ENCODE assay signal across 1 cellular context in the genomic region with DNA sequence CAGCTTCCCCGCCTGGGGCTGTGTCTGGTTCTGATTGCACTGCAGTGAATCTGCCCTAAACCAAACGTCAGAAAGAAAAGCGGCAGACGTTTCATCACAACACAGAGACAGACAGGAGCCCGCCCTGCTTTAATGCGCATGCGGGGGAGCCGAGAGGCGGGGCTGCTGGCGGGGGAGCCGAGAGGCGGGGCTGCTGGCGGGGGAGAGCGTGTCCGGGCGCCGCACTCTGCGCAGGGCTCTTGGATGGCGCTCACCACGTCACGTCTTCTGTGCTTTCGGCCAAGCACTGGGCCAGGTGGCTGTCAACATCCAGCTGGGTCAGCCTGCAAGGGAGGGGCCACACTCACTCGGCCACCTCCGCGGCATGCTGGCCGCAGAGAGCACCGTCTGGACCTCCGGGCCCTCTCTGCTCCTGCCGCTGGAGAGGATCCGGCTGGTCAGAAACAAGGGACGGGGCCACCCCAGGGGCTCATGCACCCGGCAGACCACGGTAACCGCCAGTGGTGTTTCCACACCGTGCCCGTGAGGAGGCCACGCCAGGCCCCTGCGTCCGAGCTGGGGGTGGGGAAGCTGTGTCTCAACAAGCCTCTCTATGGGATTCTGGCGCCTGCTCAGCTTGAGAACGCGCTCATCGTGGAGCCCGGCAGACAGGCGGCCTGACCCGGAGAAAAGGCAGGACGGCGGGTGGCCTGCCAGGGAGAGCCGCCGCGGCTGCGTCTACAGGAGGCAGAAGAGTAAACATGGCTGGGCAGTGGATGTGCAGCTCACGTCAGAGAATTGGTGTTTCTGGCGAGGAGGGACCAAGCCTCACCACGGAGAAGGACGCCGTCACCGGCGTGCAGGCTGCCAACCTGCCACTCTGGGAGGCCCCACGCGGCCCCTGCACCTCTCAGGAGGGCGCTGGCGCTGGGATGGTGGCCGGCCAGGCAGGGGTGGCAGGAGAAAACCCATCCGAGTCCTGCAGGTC.
A peak's percentile ranks its signal among the peaks of the same experiment; 100 is the strongest.
TF ChIP-seq lines count a peak whose summit lies in the region.

No MANE protein-coding gene starts in this region.

TF ChIP-seq in SK-N-SH, 30 proteins besides CTCF, POLR2A, EP300 and RAD21 (continued from another document):
- 0 out of 2 replicates have a peak, but pooled peaks have one; percentile 14 for TF ChIP-seq TAF1 (IDR thresholded peaks at IDR 0.05; ENCODE audit: borderline replicate concordance, low read depth, low read length)
- no peak for TF ChIP-seq GABPA (IDR thresholded peaks at IDR 0.05; ENCODE audit: low read depth)
- peak; percentile 83 for TF ChIP-seq NRF1 (IDR thresholded peaks at IDR 0.05; ENCODE audit: low read depth, low read length)
- no peak; the same call in none of the 2 replicates for TF ChIP-seq RCOR1 (IDR thresholded peaks at IDR 0.05; ENCODE audit: low read length)
